In the genomic region with DNA sequence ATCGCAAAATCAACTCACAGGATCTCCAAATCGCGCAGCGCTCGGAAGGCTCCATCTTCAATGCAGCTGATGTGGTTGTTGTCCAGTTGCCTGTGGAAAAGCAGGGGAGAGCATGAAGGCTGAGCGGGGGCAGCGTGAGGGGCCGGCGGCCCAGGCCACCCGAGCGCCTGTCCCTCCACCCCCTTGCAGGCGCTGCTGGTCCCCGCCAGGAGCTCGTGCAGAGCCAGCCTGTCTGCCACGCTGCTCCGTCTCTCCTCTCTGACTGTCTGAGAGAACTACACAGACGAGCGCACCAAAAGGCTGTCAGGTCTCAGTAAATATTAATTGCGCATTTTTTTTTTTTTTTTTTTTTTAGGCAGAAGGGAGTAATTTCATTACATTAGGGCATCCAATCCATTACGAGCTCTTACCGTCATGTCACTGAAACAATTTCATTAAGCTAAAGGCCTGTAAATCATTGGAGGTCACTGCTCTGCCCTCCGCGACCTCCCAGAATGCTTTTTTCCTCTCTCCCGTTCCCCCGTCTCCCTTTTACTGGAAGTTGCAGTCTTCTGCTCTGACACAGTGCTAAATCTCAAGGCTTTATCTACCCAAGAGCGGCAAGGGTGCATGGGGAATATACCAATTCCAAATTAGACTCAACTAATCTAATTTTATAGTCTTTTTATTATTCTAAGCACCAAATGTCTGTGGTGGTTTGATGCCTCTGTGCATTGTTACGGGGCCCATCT, we compare ENCODE assay signal across 13 cellular contexts.
A peak's percentile ranks its signal among the peaks of the same experiment; 100 is the strongest.
DNase-seq lines count a peak whose midpoint lies in the region; TF ChIP-seq lines count a peak whose summit lies in the region.
"Had no signal": no experiment of that assay in that cellular context is flagged by ENCODE, and none has a peak within 500 bp of the region (broad histone marks: within the 10 kb centered on the region; RNA-seq: fewer than 3 reads in every experiment).

No MANE protein-coding gene starts in this region.

- H3K27me3 Mint-ChIP-seq in mesothelial cell of epicardium (ENCODE audit: low read depth) (peaks cover 65% of the 10 kb centered on the region), type B pancreatic cell (peaks cover 64% of the 10 kb centered on the region)

- H3K36me3 Mint-ChIP-seq in mesothelial cell of epicardium (no peaks in the 10 kb centered on the region), type B pancreatic cell (no peaks in the 10 kb centered on the region)

- H3K4me1 Mint-ChIP-seq in mesothelial cell of epicardium (peaks cover 27% of the 10 kb centered on the region), type B pancreatic cell (ENCODE audit: unreplicated experiment) (peaks cover 44% of the 10 kb centered on the region)

- peak overlapping the region; percentile 40 for H3K4me3 Mint-ChIP-seq in mesothelial cell of epicardium
- peak overlapping the region; percentile 77 for H3K4me3 Mint-ChIP-seq in type B pancreatic cell

- DNase-seq in NCI-H82 (lab: John Stamatoyannopoulos, UW) (peak; percentile 54), NCI-H82 treated with DMSO at 0.1 percent for 48 hours (lab: John Stamatoyannopoulos, UW; ENCODE audit: unreplicated experiment) (no peak), cerebellar cortex (ENCODE audit: low spot score) (peak; percentile 46), mesothelial cell of epicardium (ENCODE audit: low spot score in 2 of 2, unreplicated experiment in 2 of 2) (no peak), type B pancreatic cell (ENCODE audit: extremely low spot score, unreplicated experiment) (no peak), midbrain (lab: John Stamatoyannopoulos, UW) (no peak), head of caudate nucleus (no peak)
- no peak for DNase-seq in stimulated activated CD4-positive, alpha-beta T cell treated with anti-CD3 and anti-CD28 coated beads, Interleukin-1b, Interleukin-23, amount 100 ng/mL, for 48 hours
- DNase-seq: H7, NCI-H1436 treated with DMSO at 0.1 percent for 48 hours, NCI-H2227 treated with DMSO at 0.1 percent for 48 hours, NCI-H526, PC-3 had no signal

- H3K27ac Mint-ChIP-seq in mesothelial cell of epicardium: no peak overlapping the region
- H3K27ac Mint-ChIP-seq in type B pancreatic cell: no peak overlapping the region

- no peak for TF ChIP-seq CTCF in mesothelial cell of epicardium (IDR thresholded peaks at IDR 0.05; ENCODE audit: unreplicated experiment)
- TF ChIP-seq CTCF in type B pancreatic cell (conservative IDR thresholded peaks at IDR 0.05): peak; percentile 19

- intact Hi-C loops in head of caudate nucleus (cut with DNase I): no loop called here

- H3K9me3 Mint-ChIP-seq in mesothelial cell of epicardium: no peaks in the 10 kb centered on the region
- no peaks in the 10 kb centered on the region for H3K9me3 Mint-ChIP-seq in type B pancreatic cell

Comparison
In these comparisons a context has a peak if more than half of its experiments do, and no peak if none do; other contexts are left out.
1. DNase-seq: peak in NCI-H82 (single experiment) and cerebellar cortex (single experiment); none in NCI-H82 treated with DMSO at 0.1 percent for 48 hours (single experiment), mesothelial cell of epicardium (0 of 2), type B pancreatic cell (single experiment), midbrain (single experiment), stimulated activated CD4-positive, alpha-beta T cell treated with anti-CD3 and anti-CD28 coated beads, Interleukin-1b, Interleukin-23, amount 100 ng/mL, for 48 hours (single experiment) and head of caudate nucleus (0 of 42).